8 cellular contexts compared by ENCODE assay signal in genomic region chr17:48307814-48308411, GRCh38.
DNase-seq lines count a peak whose midpoint lies in the region; ATAC-seq and TF ChIP-seq lines count a peak whose summit lies in the region.

No MANE protein-coding gene starts in this region.

- peaks cover 26% of the 10 kb centered on the region for H3K36me3 Mint-ChIP-seq in CD8-positive, alpha-beta T cell

- POLR2A ChIA-PET in CD8-positive, alpha-beta T cell (lab: Charles Lee): interaction anchor here (1.0 to 1.3 kb wide), 2 partner anchors 16 to 311 kb away, joined by 3 to 4 read pairs; no protein-coding TSS in a partner anchor

- H3K4me1 Mint-ChIP-seq in CD8-positive, alpha-beta T cell (ENCODE audit: low read depth): peaks cover 26% of the 10 kb centered on the region

- H3K4me1 ChIP-seq in CD8-positive, alpha-beta T cell (ENCODE audit: insufficient read depth, low read length): no peaks in the 10 kb centered on the region
- H3K4me1 ChIP-seq in OCI-LY1 (ENCODE audit: insufficient read depth, low read length, severe bottlenecking) (peaks cover 5% of the 10 kb centered on the region), gastroesophageal sphincter (no peaks in the 10 kb centered on the region)

- peak; percentile 13 to 58 (median 43) for DNase-seq in CD8-positive, alpha-beta T cell
- DNase-seq in HK-2 (ENCODE audit: unreplicated experiment) (peak; percentile 26), pulmonary artery endothelial cell (ENCODE audit: low read depth, low spot score) (peak; percentile 19)
- peak; percentile 15 to 16 for DNase-seq in activated T-helper 1 cell treated with anti-CD3 and anti-CD28 coated beads, Interleukin-2, amount 50 U/mL, for 16 hours (ENCODE audit: low read depth in 1 of 2, low spot score in 1 of 2)

- TF ChIP-seq POLR2A in gastroesophageal sphincter (IDR thresholded peaks at IDR 0.05): no peak

- no peak overlapping the region for H3K27ac Mint-ChIP-seq in CD8-positive, alpha-beta T cell

- H3K9me3 ChIP-seq in CD8-positive, alpha-beta T cell (ENCODE audit: low read length): no peaks in the 10 kb centered on the region
- H3K9me3 ChIP-seq in OCI-LY1 (ENCODE audit: low read length) (no peaks in the 10 kb centered on the region), gastroesophageal sphincter (no peaks in the 10 kb centered on the region)

- H3K9me3 Mint-ChIP-seq in CD8-positive, alpha-beta T cell: no peaks in the 10 kb centered on the region

- no peaks in the 10 kb centered on the region for H4K20me1 ChIP-seq in OCI-LY1 (ENCODE audit: insufficient read depth, low read length)

- ATAC-seq in CD8-positive, alpha-beta T cell: peak; percentile 87
- ATAC-seq in gastroesophageal sphincter (no peak), HG03439 (IDR thresholded peaks at IDR 0.05; ENCODE audit: unreplicated experiment) (no peak), HG03378 (IDR thresholded peaks at IDR 0.05; ENCODE audit: unreplicated experiment) (no peak)

- no peaks in the 10 kb centered on the region for H3K27me3 Mint-ChIP-seq in CD8-positive, alpha-beta T cell (ENCODE audit: low read depth)

- CTCF ChIA-PET in CD8-positive, alpha-beta T cell (lab: Charles Lee): interaction anchor here (0.5 to 3.1 kb wide), 36 partner anchors 10 to 315 kb away, joined by 3 to 31 read pairs (median 4); partner anchors contain the start of genes HOXB3 and HOXB5

- peak; percentile 90 for TF ChIP-seq CTCF in CD8-positive, alpha-beta T cell (IDR thresholded peaks at IDR 0.05)
- TF ChIP-seq CTCF in OCI-LY1 (IDR thresholded peaks at IDR 0.05; ENCODE audit: low read length) (peak; percentile 85), gastroesophageal sphincter (IDR thresholded peaks at IDR 0.05) (peak; percentile 38 to 72 (median 49))

- no peaks in the 10 kb centered on the region for H3K79me2 ChIP-seq in OCI-LY1 (ENCODE audit: insufficient read depth, low read length)

- no peak overlapping the region for H3K4me3 ChIP-seq in CD8-positive, alpha-beta T cell (ENCODE audit: low read depth, low read length)
- H3K4me3 ChIP-seq in OCI-LY1 (ENCODE audit: low read depth, low read length, poor library complexity, severe bottlenecking) (no peak overlapping the region), gastroesophageal sphincter (no peak overlapping the region)

- H3K4me2 ChIP-seq in OCI-LY1 (ENCODE audit: low read length): no peak overlapping the region

- no peaks in the 10 kb centered on the region for H3K36me3 ChIP-seq in CD8-positive, alpha-beta T cell (ENCODE audit: insufficient read depth, low read length)
- H3K36me3 ChIP-seq in OCI-LY1 (ENCODE audit: insufficient read depth, low read length) (no peaks in the 10 kb centered on the region), gastroesophageal sphincter (no peaks in the 10 kb centered on the region)

- WGBS in gastroesophageal sphincter (ENCODE audit: low coverage in 1 of 2), 2 donors: 12 to 15% methylated on average over 4 of the region's 4 CpGs

- TF ChIP-seq EP300 in gastroesophageal sphincter (IDR thresholded peaks at IDR 0.05): no peak

- H3K27ac ChIP-seq in CD8-positive, alpha-beta T cell (ENCODE audit: low read depth, low read length): no peak overlapping the region
- H3K27ac ChIP-seq in OCI-LY1 (ENCODE audit: low read depth, low read length, poor library complexity, severe bottlenecking) (no peak overlapping the region), gastroesophageal sphincter (no peak overlapping the region)

- H3K9me2 ChIP-seq in OCI-LY1 (ENCODE audit: low read depth, low read length): no peaks in the 10 kb centered on the region

- no peaks in the 10 kb centered on the region for H3F3A ChIP-seq in OCI-LY1 (ENCODE audit: insufficient read depth, low read length)

- no peaks in the 10 kb centered on the region for H3K27me3 ChIP-seq in CD8-positive, alpha-beta T cell (ENCODE audit: insufficient read depth, low read length)
- H3K27me3 ChIP-seq in OCI-LY1 (ENCODE audit: insufficient read depth, low read length) (no peaks in the 10 kb centered on the region; the same call in 1 of the 2 replicates), gastroesophageal sphincter (peaks cover 96% of the 10 kb centered on the region)

- no peak overlapping the region for H3K9ac ChIP-seq in OCI-LY1 (ENCODE audit: low read length)

- no peak overlapping the region for H3K4me3 Mint-ChIP-seq in CD8-positive, alpha-beta T cell

- H2AFZ ChIP-seq in OCI-LY1 (ENCODE audit: low read length): no peak overlapping the region

- intact Hi-C loops in CD8-positive, alpha-beta T cell (cut with DNase I, micrococcal nuclease): loop anchor here (1.0 to 5.0 kb wide), 4 partner anchors 13 to 310 kb away; no protein-coding TSS in a partner anchor
